In the genomic region with DNA sequence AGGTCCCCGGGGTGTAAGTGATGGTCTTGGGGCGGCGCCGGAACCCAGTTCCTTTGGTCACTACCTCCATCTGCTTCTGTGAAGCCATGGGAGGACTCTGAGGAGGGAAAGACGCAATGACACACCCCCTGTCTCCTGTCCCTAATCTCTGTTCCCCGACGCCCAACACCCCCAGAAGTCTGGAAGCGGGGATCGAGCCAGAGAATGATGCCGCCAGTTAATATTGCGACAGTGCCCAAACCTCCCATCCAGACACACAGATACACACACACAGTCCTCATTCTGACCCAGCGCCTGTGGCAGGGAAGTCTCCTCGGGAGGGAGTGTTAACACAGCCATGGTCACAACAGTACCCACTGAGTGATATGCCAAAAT, we compare ENCODE assay signal across 8 cellular contexts. TPM values are rescaled to one million over a fixed set of nuclear protein-coding genes. Genes with fewer than 3 reads are reported as not detected.
DNase-seq lines count a peak whose midpoint lies in the region; ATAC-seq and TF ChIP-seq lines count a peak whose summit lies in the region.

No MANE protein-coding gene starts in this region.

- peak overlapping the region; percentile 84 for H2AFZ ChIP-seq in DND-41 (ENCODE audit: low read depth, low read length)

- H4K20me1 ChIP-seq in DND-41 (ENCODE audit: insufficient read depth, low read length) = no peaks in the 10 kb centered on the region; the same call in 1 of the 2 replicates

- H3K36me3 Mint-ChIP-seq in activated T-helper 1 cell treated with anti-CD3 and anti-CD28 coated beads, Interleukin-12 subunit alpha, Interleukin-12 subunit beta, Interleukin-2, Interleukin-4 antibody, amounts not matched to agents 30 ng/mL and 10 ng/mL and 1 ng/mL, durations not matched to agents 14 hours and 24 hours and 36 hours (ENCODE audit: low read depth) = peaks cover 18% of the 10 kb centered on the region
- peaks cover 35% of the 10 kb centered on the region for H3K36me3 Mint-ChIP-seq in stimulated activated effector memory CD8-positive, alpha-beta T cell treated with anti-CD3 and anti-CD28 coated beads, Interleukin-12 subunit alpha, Interleukin-12 subunit beta, amount 100 ng/mL, for 72 hours

- no peaks in the 10 kb centered on the region for H3K9me3 ChIP-seq in DND-41 (ENCODE audit: insufficient read depth, low read length, severe bottlenecking)

- ATAC-seq in DND-41 (ENCODE audit: insufficient read depth, low read depth) (peak; percentile 56; the same call in 2 of the 3 replicates), HG02852 (IDR thresholded peaks at IDR 0.05; ENCODE audit: unreplicated experiment) (peak; percentile 19)
- ATAC-seq in stimulated activated effector memory CD8-positive, alpha-beta T cell treated with anti-CD3 and anti-CD28 coated beads, Interleukin-12 subunit alpha, Interleukin-12 subunit beta, amount 100 ng/mL, for 72 hours = peak; percentile 62

- no peak overlapping the region for H3K27ac ChIP-seq in DND-41 (ENCODE audit: low read length)

- peak overlapping the region; percentile 97 for H3K4me2 ChIP-seq in DND-41 (ENCODE audit: insufficient read depth, low read length)

- H3K27me3 ChIP-seq in DND-41 (ENCODE audit: insufficient read depth, low read length, poor library complexity) = no peaks in the 10 kb centered on the region

- H3K4me1 ChIP-seq in DND-41 (ENCODE audit: insufficient read depth, low read length) = peaks cover 21% of the 10 kb centered on the region

- H3K27ac Mint-ChIP-seq in activated T-helper 1 cell treated with anti-CD3 and anti-CD28 coated beads, Interleukin-12 subunit alpha, Interleukin-12 subunit beta, Interleukin-2, Interleukin-4 antibody, amounts not matched to agents 30 ng/mL and 10 ng/mL and 1 ng/mL, durations not matched to agents 14 hours and 24 hours and 36 hours = peak overlapping the region; percentile 92
- H3K27ac Mint-ChIP-seq in stimulated activated effector memory CD8-positive, alpha-beta T cell treated with anti-CD3 and anti-CD28 coated beads, Interleukin-12 subunit alpha, Interleukin-12 subunit beta, amount 100 ng/mL, for 72 hours = peak overlapping the region; percentile 97

- H3K79me2 ChIP-seq in DND-41 (ENCODE audit: insufficient read depth, low read length) = peaks cover 20% of the 10 kb centered on the region

- no peak for TF ChIP-seq CTCF in DND-41 (IDR thresholded peaks at IDR 0.05; ENCODE audit: borderline replicate concordance, extremely low read depth, low read length, poor library complexity, severe bottlenecking)

- intact Hi-C loops in activated T-helper 1 cell treated with anti-CD3 and anti-CD28 coated beads, Interleukin-12 subunit alpha, Interleukin-12 subunit beta, Interleukin-2, Interleukin-4 antibody, amounts not matched to agents 30 ng/mL and 10 ng/mL and 1 ng/mL, durations not matched to agents 14 hours and 24 hours and 36 hours (cut with micrococcal nuclease) = loop anchor here (1.0 to 5.0 kb wide), 6 partner anchors 19 to 617 kb away; partner anchors contain the start of genes DMC1, EIF3L and MICALL1

- H3K4me1 Mint-ChIP-seq in activated T-helper 1 cell treated with anti-CD3 and anti-CD28 coated beads, Interleukin-12 subunit alpha, Interleukin-12 subunit beta, Interleukin-2, Interleukin-4 antibody, amounts not matched to agents 30 ng/mL and 10 ng/mL and 1 ng/mL, durations not matched to agents 14 hours and 24 hours and 36 hours (ENCODE audit: low read depth) = peaks cover 26% of the 10 kb centered on the region
- peaks cover 44% of the 10 kb centered on the region for H3K4me1 Mint-ChIP-seq in stimulated activated effector memory CD8-positive, alpha-beta T cell treated with anti-CD3 and anti-CD28 coated beads, Interleukin-12 subunit alpha, Interleukin-12 subunit beta, amount 100 ng/mL, for 72 hours

- no peaks in the 10 kb centered on the region for H3K9me3 Mint-ChIP-seq in activated T-helper 1 cell treated with anti-CD3 and anti-CD28 coated beads, Interleukin-12 subunit alpha, Interleukin-12 subunit beta, Interleukin-2, Interleukin-4 antibody, amounts not matched to agents 30 ng/mL and 10 ng/mL and 1 ng/mL, durations not matched to agents 14 hours and 24 hours and 36 hours
- no peaks in the 10 kb centered on the region for H3K9me3 Mint-ChIP-seq in stimulated activated effector memory CD8-positive, alpha-beta T cell treated with anti-CD3 and anti-CD28 coated beads, Interleukin-12 subunit alpha, Interleukin-12 subunit beta, amount 100 ng/mL, for 72 hours

- peak overlapping the region; percentile 74 for H3K9ac ChIP-seq in DND-41 (ENCODE audit: low read depth, low read length)

- H3K4me3 Mint-ChIP-seq in activated T-helper 1 cell treated with anti-CD3 and anti-CD28 coated beads, Interleukin-12 subunit alpha, Interleukin-12 subunit beta, Interleukin-2, Interleukin-4 antibody, amounts not matched to agents 30 ng/mL and 10 ng/mL and 1 ng/mL, durations not matched to agents 14 hours and 24 hours and 36 hours = peak overlapping the region; percentile 99
- peak overlapping the region; percentile 93 for H3K4me3 Mint-ChIP-seq in stimulated activated effector memory CD8-positive, alpha-beta T cell treated with anti-CD3 and anti-CD28 coated beads, Interleukin-12 subunit alpha, Interleukin-12 subunit beta, amount 100 ng/mL, for 72 hours

- DNase-seq in DND-41 (no peak), NCI-H2196 treated with DMSO at 0.1 percent for 48 hours (lab: John Stamatoyannopoulos, UW; ENCODE audit: unreplicated experiment) (no peak), kidney glomerular epithelial cell (lab: John Stamatoyannopoulos, UW) (no peak), NCI-H2107 (lab: John Stamatoyannopoulos, UW) (no peak)
- no peak for DNase-seq in activated T-helper 1 cell treated with anti-CD3 and anti-CD28 coated beads, Interleukin-12 subunit alpha, Interleukin-12 subunit beta, Interleukin-2, Interleukin-4 antibody, amounts not matched to agents 30 ng/mL and 10 ng/mL and 1 ng/mL, durations not matched to agents 14 hours and 24 hours and 36 hours (ENCODE audit: low spot score)
- no peak for DNase-seq in stimulated activated effector memory CD8-positive, alpha-beta T cell treated with anti-CD3 and anti-CD28 coated beads, Interleukin-12 subunit alpha, Interleukin-12 subunit beta, amount 100 ng/mL, for 72 hours (ENCODE audit: low spot score in 2 of 2)

- peak overlapping the region; percentile 47 to 67; a peak in 3 of 4 replicates for H3K4me3 ChIP-seq in DND-41 (ENCODE audit: low read depth in 1 of 2, low read length in 2 of 2)
- H3K4me3 ChIP-seq in iPS-11a (ENCODE audit: low read depth, low read length) = peak overlapping the region; percentile 92

- peaks cover 15% of the 10 kb centered on the region for H3K36me3 ChIP-seq in DND-41 (ENCODE audit: insufficient read depth, low read length)

- H3K27me3 Mint-ChIP-seq in activated T-helper 1 cell treated with anti-CD3 and anti-CD28 coated beads, Interleukin-12 subunit alpha, Interleukin-12 subunit beta, Interleukin-2, Interleukin-4 antibody, amounts not matched to agents 30 ng/mL and 10 ng/mL and 1 ng/mL, durations not matched to agents 14 hours and 24 hours and 36 hours (ENCODE audit: insufficient read depth) = peaks cover 7% of the 10 kb centered on the region

RNA-seq across cellular contexts. Expression of gene C22orf23, which starts 0.4 kb away (rescaled TPM):
- total RNA-seq in activated T-helper 1 cell treated with anti-CD3 and anti-CD28 coated beads, Interleukin-12 subunit alpha, Interleukin-12 subunit beta, Interleukin-2, Interleukin-4 antibody, amounts not matched to agents 30 ng/mL and 10 ng/mL and 1 ng/mL, durations not matched to agents 14 hours and 24 hours and 36 hours = 0.61 TPM in 1 of 2 replicates, not detected in the other

RNA-seq across cellular contexts. Expression of gene POLR2F, which starts 0.5 kb away (rescaled TPM):
- 102 and 120 TPM in 2 replicates for total RNA-seq in activated T-helper 1 cell treated with anti-CD3 and anti-CD28 coated beads, Interleukin-12 subunit alpha, Interleukin-12 subunit beta, Interleukin-2, Interleukin-4 antibody, amounts not matched to agents 30 ng/mL and 10 ng/mL and 1 ng/mL, durations not matched to agents 14 hours and 24 hours and 36 hours

RNA-seq across cellular contexts. Expression of gene SOX10, which starts 31.3 kb away (rescaled TPM):
- not detected in 2 replicates for total RNA-seq in activated T-helper 1 cell treated with anti-CD3 and anti-CD28 coated beads, Interleukin-12 subunit alpha, Interleukin-12 subunit beta, Interleukin-2, Interleukin-4 antibody, amounts not matched to agents 30 ng/mL and 10 ng/mL and 1 ng/mL, durations not matched to agents 14 hours and 24 hours and 36 hours

RNA-seq across cellular contexts. Expression of gene MICALL1, which starts 47.0 kb away (rescaled TPM):
- 27.3 and 31.1 TPM in 2 replicates for total RNA-seq in activated T-helper 1 cell treated with anti-CD3 and anti-CD28 coated beads, Interleukin-12 subunit alpha, Interleukin-12 subunit beta, Interleukin-2, Interleukin-4 antibody, amounts not matched to agents 30 ng/mL and 10 ng/mL and 1 ng/mL, durations not matched to agents 14 hours and 24 hours and 36 hours
